1 cellular context compared by ENCODE assay signal in the genomic region with DNA sequence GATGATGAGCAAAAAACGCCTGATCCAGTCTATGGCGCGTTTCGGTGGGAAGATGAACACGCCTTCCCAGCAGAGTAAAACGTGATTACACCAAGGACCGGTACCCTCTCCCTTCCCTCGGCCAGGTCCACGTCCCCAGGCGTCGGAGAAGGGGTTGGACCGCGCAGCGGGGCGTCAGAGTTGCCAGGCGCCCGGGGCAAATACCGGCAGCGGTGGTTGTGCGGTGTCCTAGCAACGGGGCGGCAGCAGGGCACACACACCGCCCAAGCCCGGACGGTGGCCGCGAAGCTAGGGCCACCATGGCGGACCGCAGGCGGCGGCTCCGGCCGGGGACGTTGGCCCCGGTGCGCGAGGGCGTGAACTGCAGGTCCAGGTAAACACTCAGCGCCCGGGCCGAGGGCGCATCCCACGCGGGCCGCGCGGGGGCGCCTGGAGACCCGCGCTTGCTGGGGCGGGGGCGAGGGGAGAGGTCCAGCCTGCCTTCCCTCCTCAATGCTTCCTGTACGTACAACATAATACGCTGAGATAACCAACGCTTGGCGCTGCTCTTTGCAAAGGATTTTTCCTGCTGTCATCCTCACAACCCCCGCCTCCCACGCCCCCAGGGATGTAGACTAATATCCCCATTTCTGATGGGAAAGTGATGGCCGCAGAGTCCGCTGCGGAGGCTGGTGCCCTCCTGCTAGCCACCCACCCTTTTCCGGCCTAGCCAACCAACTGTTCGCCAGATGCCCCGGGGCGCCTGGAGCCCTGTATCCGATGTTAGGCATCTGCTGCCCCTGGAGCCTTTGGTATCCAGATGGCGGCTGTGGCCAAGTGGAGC.
TF ChIP-seq lines count a peak whose summit lies in the region.

A gene with protein sequence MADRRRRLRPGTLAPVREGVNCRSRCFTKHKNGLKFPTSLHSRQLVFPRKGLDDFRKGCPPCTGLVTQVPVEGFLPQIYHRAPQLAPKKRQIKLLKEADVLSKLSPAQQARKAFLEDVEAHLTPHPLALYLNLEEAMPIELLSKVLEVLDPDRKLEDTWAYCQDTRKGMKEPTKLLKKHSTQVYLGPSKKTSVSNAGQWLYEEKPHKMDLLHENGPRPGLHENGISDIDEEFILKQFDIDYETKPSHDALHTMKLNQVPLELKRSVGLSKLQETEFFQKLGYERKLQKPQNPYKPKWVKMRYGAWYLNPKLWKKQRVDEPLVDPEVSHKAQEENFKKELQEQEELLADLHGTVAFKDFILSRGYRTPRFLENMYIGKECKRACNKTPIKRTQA (plus strand): TSS at position 274 of the 823 bp plus-strand sequence. CDS start 26 bp downstream, at position 300.

TF ChIP-seq in HepG2, 621 proteins besides CTCF, POLR2A, EP300 and RAD21 (continued from another document and continues in another):
- TF ChIP-seq, protein P1, sequence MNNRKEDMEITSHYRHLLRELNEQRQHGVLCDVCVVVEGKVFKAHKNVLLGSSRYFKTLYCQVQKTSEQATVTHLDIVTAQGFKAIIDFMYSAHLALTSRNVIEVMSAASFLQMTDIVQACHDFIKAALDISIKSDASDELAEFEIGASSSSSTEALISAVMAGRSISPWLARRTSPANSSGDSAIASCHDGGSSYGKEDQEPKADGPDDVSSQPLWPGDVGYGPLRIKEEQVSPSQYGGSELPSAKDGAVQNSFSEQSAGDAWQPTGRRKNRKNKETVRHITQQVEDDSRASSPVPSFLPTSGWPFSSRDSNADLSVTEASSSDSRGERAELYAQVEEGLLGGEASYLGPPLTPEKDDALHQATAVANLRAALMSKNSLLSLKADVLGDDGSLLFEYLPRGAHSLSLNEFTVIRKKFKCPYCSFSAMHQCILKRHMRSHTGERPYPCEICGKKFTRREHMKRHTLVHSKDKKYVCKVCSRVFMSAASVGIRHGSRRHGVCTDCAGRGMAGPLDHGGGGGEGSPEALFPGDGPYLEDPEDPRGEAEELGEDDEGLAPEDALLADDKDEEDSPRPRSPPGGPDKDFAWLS (CRISPR knock-in tag; IDR thresholded peaks at IDR 0.05; ENCODE audit: borderline replicate concordance) = no peak
- TF ChIP-seq FOXC1 (CRISPR knock-in tag; IDR thresholded peaks at IDR 0.05; ENCODE audit: borderline replicate concordance) (peak; percentile 12; the same call in 1 of the 2 replicates), ZSCAN31 (CRISPR knock-in tag; IDR thresholded peaks at IDR 0.05; ENCODE audit: low read depth) (peak; percentile 79), KDM5A (IDR thresholded peaks at IDR 0.05; ENCODE audit: borderline replicate concordance, low read length) (no peak), ZBTB1 (CRISPR knock-in tag; IDR thresholded peaks at IDR 0.05; ENCODE audit: borderline replicate concordance) (no peak), MTA1 (CRISPR knock-in tag; IDR thresholded peaks at IDR 0.05; ENCODE audit: borderline replicate concordance) (peak; percentile 66; the same call in 1 of the 2 replicates), ZC3H13 (CRISPR knock-in tag; IDR thresholded peaks at IDR 0.05) (peak; percentile 69), EED (CRISPR knock-in tag; IDR thresholded peaks at IDR 0.05) (0 out of 2 replicates have a peak, but pooled peaks have one; percentile 52), ZNF329 (CRISPR knock-in tag; IDR thresholded peaks at IDR 0.05; ENCODE audit: low read depth) (0 out of 2 replicates have a peak, but pooled peaks have one; percentile 53), TOPORS (CRISPR knock-in tag; IDR thresholded peaks at IDR 0.05) (peak; percentile 89), MYC (CRISPR knock-in tag; IDR thresholded peaks at IDR 0.05; ENCODE audit: borderline replicate concordance) (peak; percentile 64; the same call in 1 of the 2 replicates), ZNF629 (CRISPR knock-in tag; conservative IDR thresholded peaks at IDR 0.05) (no peak), ELF4 (CRISPR knock-in tag; IDR thresholded peaks at IDR 0.05; ENCODE audit: borderline replicate concordance) (no peak), ZNF460 (CRISPR knock-in tag; IDR thresholded peaks at IDR 0.05; ENCODE audit: borderline replicate concordance) (peak; percentile 22; the same call in 1 of the 2 replicates), ZFAT (CRISPR knock-in tag; conservative IDR thresholded peaks at IDR 0.05) (no peak), HNRNPK (IDR thresholded peaks at IDR 0.05; ENCODE audit: low read depth, low read length, poor library complexity, severe bottlenecking) (peak; percentile 17), SIN3A (IDR thresholded peaks at IDR 0.05; ENCODE audit: borderline replicate concordance, low read depth, low read length) (peak; percentile 78; the same call in 1 of the 2 replicates), ZNF468 (CRISPR knock-in tag; IDR thresholded peaks at IDR 0.05) (no peak), KMT2B (CRISPR knock-in tag; IDR thresholded peaks at IDR 0.05) (peak; percentile 53), ZNF296 (CRISPR knock-in tag; conservative IDR thresholded peaks at IDR 0.05) (no peak), BCL6 (CRISPR knock-in tag; IDR thresholded peaks at IDR 0.05) (peak; percentile 31; the same call in 1 of the 2 replicates), ZNF598 (CRISPR knock-in tag; IDR thresholded peaks at IDR 0.05; ENCODE audit: borderline replicate concordance) (0 out of 2 replicates have a peak, but pooled peaks have one; percentile 76), KDM5B (CRISPR knock-in tag; IDR thresholded peaks at IDR 0.05; ENCODE audit: borderline replicate concordance) (peak; percentile 93), TARDBP (CRISPR knock-in tag; IDR thresholded peaks at IDR 0.05) (peak; percentile 71; the same call in 1 of the 2 replicates), HNF4A (CRISPR knock-in tag; IDR thresholded peaks at IDR 0.05) (peak; percentile 82), SMC3 (IDR thresholded peaks at IDR 0.05; ENCODE audit: low read length) (peak; percentile 39; the same call in 1 of the 2 replicates), TCF12 (IDR thresholded peaks at IDR 0.05) (no peak), TCF12 (CRISPR knock-in tag; IDR thresholded peaks at IDR 0.05) (peak; percentile 76), MXI1 (IDR thresholded peaks at IDR 0.05; ENCODE audit: borderline replicate concordance, low read depth, low read length) (peak; percentile 91; the same call in 2 of the 3 replicates), POGZ (CRISPR knock-in tag; IDR thresholded peaks at IDR 0.05) (peak; percentile 93), HNRNPLL (IDR thresholded peaks at IDR 0.05; ENCODE audit: low read depth, low read length, poor library complexity, severe bottlenecking) (peak; percentile 72), RELA (CRISPR knock-in tag; IDR thresholded peaks at IDR 0.05) (peak; percentile 65; the same call in 1 of the 2 replicates), SP5 (CRISPR knock-in tag; IDR thresholded peaks at IDR 0.05; ENCODE audit: borderline replicate concordance, low read depth) (no peak), GTF3A (CRISPR knock-in tag; conservative IDR thresholded peaks at IDR 0.05) (no peak)
- TF ChIP-seq, protein P2, sequence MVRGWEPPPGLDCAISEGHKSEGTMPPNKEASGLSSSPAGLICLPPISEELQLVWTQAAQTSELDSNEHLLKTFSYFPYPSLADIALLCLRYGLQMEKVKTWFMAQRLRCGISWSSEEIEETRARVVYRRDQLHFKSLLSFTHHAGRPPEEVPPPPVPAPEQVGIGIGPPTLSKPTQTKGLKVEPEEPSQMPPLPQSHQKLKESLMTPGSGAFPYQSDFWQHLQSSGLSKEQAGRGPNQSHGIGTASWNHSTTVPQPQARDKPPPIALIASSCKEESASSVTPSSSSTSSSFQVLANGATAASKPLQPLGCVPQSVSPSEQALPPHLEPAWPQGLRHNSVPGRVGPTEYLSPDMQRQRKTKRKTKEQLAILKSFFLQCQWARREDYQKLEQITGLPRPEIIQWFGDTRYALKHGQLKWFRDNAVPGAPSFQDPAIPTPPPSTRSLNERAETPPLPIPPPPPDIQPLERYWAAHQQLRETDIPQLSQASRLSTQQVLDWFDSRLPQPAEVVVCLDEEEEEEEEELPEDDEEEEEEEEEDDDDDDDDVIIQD (CRISPR knock-in tag; IDR thresholded peaks at IDR 0.05; ENCODE audit: low read depth) = peak; percentile 38; the same call in 1 of the 2 replicates
- TF ChIP-seq, protein P3, sequence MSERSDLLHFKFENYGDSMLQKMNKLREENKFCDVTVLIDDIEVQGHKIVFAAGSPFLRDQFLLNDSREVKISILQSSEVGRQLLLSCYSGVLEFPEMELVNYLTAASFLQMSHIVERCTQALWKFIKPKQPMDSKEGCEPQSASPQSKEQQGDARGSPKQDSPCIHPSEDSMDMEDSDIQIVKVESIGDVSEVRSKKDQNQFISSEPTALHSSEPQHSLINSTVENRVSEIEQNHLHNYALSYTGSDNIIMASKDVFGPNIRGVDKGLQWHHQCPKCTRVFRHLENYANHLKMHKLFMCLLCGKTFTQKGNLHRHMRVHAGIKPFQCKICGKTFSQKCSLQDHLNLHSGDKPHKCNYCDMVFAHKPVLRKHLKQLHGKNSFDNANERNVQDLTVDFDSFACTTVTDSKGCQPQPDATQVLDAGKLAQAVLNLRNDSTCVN (CRISPR knock-in tag; IDR thresholded peaks at IDR 0.05; ENCODE audit: borderline replicate concordance) = peak; percentile 35; the same call in 1 of the 2 replicates
- TF ChIP-seq, protein P4, sequence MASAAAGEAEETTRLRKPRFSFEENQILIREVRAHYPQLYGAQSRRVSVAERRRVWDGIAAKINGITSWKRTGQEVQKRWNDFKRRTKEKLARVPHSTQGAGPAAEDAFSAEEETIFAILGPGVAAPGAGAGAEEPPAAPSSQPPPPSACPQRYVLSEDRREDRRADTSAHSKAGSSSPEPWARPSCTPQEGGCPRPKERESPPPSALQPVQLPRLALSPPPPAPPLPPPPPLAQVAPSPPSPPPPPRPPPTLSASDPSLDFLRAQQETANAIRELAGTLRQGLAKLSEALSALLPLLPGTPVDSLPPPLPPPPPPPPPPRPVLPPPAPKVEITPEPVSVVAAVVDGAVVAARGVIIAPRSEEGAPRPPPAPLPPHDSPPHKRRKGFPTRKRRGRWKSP (CRISPR knock-in tag; IDR thresholded peaks at IDR 0.05) = peak; percentile 84
- TF ChIP-seq, protein P5, sequence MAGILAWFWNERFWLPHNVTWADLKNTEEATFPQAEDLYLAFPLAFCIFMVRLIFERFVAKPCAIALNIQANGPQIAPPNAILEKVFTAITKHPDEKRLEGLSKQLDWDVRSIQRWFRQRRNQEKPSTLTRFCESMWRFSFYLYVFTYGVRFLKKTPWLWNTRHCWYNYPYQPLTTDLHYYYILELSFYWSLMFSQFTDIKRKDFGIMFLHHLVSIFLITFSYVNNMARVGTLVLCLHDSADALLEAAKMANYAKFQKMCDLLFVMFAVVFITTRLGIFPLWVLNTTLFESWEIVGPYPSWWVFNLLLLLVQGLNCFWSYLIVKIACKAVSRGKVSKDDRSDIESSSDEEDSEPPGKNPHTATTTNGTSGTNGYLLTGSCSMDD (CRISPR knock-in tag; IDR thresholded peaks at IDR 0.05) = no peak
- TF ChIP-seq, protein P6, sequence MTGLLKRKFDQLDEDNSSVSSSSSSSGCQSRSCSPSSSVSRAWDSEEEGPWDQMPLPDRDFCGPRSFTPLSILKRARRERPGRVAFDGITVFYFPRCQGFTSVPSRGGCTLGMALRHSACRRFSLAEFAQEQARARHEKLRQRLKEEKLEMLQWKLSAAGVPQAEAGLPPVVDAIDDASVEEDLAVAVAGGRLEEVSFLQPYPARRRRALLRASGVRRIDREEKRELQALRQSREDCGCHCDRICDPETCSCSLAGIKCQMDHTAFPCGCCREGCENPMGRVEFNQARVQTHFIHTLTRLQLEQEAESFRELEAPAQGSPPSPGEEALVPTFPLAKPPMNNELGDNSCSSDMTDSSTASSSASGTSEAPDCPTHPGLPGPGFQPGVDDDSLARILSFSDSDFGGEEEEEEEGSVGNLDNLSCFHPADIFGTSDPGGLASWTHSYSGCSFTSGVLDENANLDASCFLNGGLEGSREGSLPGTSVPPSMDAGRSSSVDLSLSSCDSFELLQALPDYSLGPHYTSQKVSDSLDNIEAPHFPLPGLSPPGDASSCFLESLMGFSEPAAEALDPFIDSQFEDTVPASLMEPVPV (CRISPR knock-in tag; IDR thresholded peaks at IDR 0.05) = peak; percentile 71
- TF ChIP-seq, protein P7, sequence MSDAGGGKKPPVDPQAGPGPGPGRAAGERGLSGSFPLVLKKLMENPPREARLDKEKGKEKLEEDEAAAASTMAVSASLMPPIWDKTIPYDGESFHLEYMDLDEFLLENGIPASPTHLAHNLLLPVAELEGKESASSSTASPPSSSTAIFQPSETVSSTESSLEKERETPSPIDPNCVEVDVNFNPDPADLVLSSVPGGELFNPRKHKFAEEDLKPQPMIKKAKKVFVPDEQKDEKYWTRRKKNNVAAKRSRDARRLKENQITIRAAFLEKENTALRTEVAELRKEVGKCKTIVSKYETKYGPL (CRISPR knock-in tag; IDR thresholded peaks at IDR 0.05) = no peak
- TF ChIP-seq, protein P8, sequence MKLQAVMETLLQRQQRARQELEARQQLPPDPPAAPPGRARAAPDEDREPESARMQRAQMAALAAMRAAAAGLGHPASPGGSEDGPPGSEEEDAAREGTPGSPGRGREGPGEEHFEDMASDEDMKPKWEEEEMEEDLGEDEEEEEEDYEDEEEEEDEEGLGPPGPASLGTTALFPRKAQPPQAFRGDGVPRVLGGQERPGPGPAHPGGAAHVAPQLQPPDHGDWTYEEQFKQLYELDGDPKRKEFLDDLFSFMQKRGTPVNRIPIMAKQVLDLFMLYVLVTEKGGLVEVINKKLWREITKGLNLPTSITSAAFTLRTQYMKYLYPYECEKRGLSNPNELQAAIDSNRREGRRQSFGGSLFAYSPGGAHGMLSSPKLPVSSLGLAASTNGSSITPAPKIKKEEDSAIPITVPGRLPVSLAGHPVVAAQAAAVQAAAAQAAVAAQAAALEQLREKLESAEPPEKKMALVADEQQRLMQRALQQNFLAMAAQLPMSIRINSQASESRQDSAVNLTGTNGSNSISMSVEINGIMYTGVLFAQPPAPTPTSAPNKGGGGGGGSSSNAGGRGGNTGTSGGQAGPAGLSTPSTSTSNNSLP (IDR thresholded peaks at IDR 0.05; ENCODE audit: low read depth, low read length) = no peak
- TF ChIP-seq, protein P9, sequence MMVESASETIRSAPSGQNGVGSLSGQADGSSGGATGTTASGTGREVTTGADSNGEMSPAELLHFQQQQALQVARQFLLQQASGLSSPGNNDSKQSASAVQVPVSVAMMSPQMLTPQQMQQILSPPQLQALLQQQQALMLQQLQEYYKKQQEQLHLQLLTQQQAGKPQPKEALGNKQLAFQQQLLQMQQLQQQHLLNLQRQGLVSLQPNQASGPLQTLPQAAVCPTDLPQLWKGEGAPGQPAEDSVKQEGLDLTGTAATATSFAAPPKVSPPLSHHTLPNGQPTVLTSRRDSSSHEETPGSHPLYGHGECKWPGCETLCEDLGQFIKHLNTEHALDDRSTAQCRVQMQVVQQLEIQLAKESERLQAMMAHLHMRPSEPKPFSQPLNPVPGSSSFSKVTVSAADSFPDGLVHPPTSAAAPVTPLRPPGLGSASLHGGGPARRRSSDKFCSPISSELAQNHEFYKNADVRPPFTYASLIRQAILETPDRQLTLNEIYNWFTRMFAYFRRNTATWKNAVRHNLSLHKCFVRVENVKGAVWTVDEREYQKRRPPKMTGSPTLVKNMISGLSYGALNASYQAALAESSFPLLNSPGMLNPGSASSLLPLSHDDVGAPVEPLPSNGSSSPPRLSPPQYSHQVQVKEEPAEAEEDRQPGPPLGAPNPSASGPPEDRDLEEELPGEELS (CRISPR knock-in tag; IDR thresholded peaks at IDR 0.05) = peak; percentile 63
- TF ChIP-seq, protein P10, sequence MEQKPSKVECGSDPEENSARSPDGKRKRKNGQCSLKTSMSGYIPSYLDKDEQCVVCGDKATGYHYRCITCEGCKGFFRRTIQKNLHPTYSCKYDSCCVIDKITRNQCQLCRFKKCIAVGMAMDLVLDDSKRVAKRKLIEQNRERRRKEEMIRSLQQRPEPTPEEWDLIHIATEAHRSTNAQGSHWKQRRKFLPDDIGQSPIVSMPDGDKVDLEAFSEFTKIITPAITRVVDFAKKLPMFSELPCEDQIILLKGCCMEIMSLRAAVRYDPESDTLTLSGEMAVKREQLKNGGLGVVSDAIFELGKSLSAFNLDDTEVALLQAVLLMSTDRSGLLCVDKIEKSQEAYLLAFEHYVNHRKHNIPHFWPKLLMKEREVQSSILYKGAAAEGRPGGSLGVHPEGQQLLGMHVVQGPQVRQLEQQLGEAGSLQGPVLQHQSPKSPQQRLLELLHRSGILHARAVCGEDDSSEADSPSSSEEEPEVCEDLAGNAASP (CRISPR knock-in tag; IDR thresholded peaks at IDR 0.05; ENCODE audit: borderline replicate concordance) = peak; percentile 59; the same call in 1 of the 2 replicates
